ENCODE assay signal across 20 cellular contexts in genomic region chr3:115553796-115554495, GRCh38.
DNase-seq lines count a peak whose midpoint lies in the region; FAIRE-seq and TF ChIP-seq lines count a peak whose summit lies in the region.
"Had no signal": no experiment of that assay in that cellular context is flagged by ENCODE, and none has a peak within 500 bp of the region (broad histone marks: within the 10 kb centered on the region; RNA-seq: fewer than 3 reads in every experiment).

No MANE protein-coding gene starts in this region.

- no peaks in the 10 kb centered on the region for H3K79me2 ChIP-seq in H1 (ENCODE audit: control insufficient read depth in 1 of 2, insufficient read depth in 2 of 2, low read length in 2 of 2)

- H3K9ac ChIP-seq in H1 (replicated peaks in 1 of 4; ENCODE audit: extremely low read depth in 1 of 4, low read depth in 3 of 4, low read length in 3 of 4) = no peak overlapping the region

- no peak overlapping the region for H4K8ac ChIP-seq in H1 (ENCODE audit: extremely low read depth, insufficient read depth, low read length)

- no peaks in the 10 kb centered on the region for H4K20me1 ChIP-seq in H1 (replicated peaks in 1 of 2; ENCODE audit: control insufficient read depth in 1 of 2, insufficient read depth in 2 of 2, low read length in 2 of 2)

- no peaks in the 10 kb centered on the region for H3K36me3 ChIP-seq in H1 (ENCODE audit: control insufficient read depth in 2 of 4, insufficient read depth in 4 of 4, low read length in 3 of 4)
- no peaks in the 10 kb centered on the region for H3K36me3 ChIP-seq in BE2C
- H3K36me3 ChIP-seq: SJCRH30 had no signal

- no peak overlapping the region for H4K91ac ChIP-seq in H1 (replicated peaks; ENCODE audit: insufficient read length, low read length)

- no peak overlapping the region for H3K4me2 ChIP-seq in H1 (ENCODE audit: insufficient read depth in 1 of 2, low read depth in 2 of 2, low read length in 2 of 2)
- H3K4me2 ChIP-seq: PC-9 had no signal

- H3K4ac ChIP-seq in H1 (replicated peaks; ENCODE audit: insufficient read length, low read depth, low read length) = no peak overlapping the region

- H2AFZ ChIP-seq in H1 (ENCODE audit: low read length) = no peak overlapping the region
- H2AFZ ChIP-seq: PC-9 had no signal

- no peak overlapping the region for H2BK120ac ChIP-seq in H1 (replicated peaks; ENCODE audit: low read depth, low read length)

- no peak overlapping the region for H2AK5ac ChIP-seq in H1 (ENCODE audit: low read depth, low read length)

- 0 out of 2 replicates have a peak, but pooled peaks cover 2% of the 10 kb centered on the region for H3K23me2 ChIP-seq in H1 (ENCODE audit: low read depth, low read length)

- H3K27me3 ChIP-seq in H1 (replicated peaks in 1 of 4; ENCODE audit: control insufficient read depth in 3 of 4, extremely low read depth in 1 of 4, insufficient read depth in 3 of 4, low read length in 3 of 4) = no peaks in the 10 kb centered on the region
- no peaks in the 10 kb centered on the region for H3K27me3 ChIP-seq in BE2C
- H3K27me3 ChIP-seq: SJCRH30 had no signal

- H3K79me1 ChIP-seq in H1 (ENCODE audit: low read depth, low read length) = no peaks in the 10 kb centered on the region

- WGBS in H1 (ENCODE audit: extremely low coverage in 1 of 2, insufficient coverage in 1 of 2, insufficient read length in 1 of 2, insufficient replicate concordance in 2 of 2, low coverage in 1 of 2, low lambda C conversion rate in 2 of 2, missing lambda C conversion rate in 1 of 2), 2 experiments = 92 to 100% methylated on average over 1 to 2 of the region's 2 CpGs

- FAIRE-seq in H1 (lab: Jason Lieb, UNC) = no peak
- FAIRE-seq: GM12878, GM18507, K562 had no signal

- CTCF ChIA-PET in H1 (lab: Charles Lee; ENCODE audit: partially characterized antibody) = no interaction called here

- DNase-seq in M059J (ENCODE audit: low read depth) = peak; percentile 41
- DNase-seq in RPMI7951 (ENCODE audit: low read depth) = peak; percentile 15
- DNase-seq in H1 (ENCODE audit: low read depth in 1 of 2, low spot score in 2 of 2) = no peak
- DNase-seq in BE2C = no peak
- DNase-seq in KG1 (lab: John Stamatoyannopoulos, UW) = no peak
- no peak for DNase-seq in NCI-H1092 (lab: John Stamatoyannopoulos, UW)
- DNase-seq in NCI-H1417 treated with DMSO at 0.1 percent for 48 hours (lab: John Stamatoyannopoulos, UW) = no peak
- DNase-seq: ACHN, GOT3, NCI-H1436, NCI-H2029 treated with DMSO at 0.1 percent for 48 hours, NCI-H2171, PC-9, SJCRH30, SW 1271, T-helper 2 cell had no signal

- no peak for TF ChIP-seq EP300 in H1 (IDR thresholded peaks at IDR 0.05; ENCODE audit: borderline replicate concordance in 1 of 2, low read depth in 2 of 2, low read length in 2 of 2)

- no peak overlapping the region for H2BK12ac ChIP-seq in H1 (ENCODE audit: low read depth, low read length)

- 0 out of 2 replicates have a peak overlapping the region, but pooled peaks have one; percentile 75 for H2BK15ac ChIP-seq in H1 (ENCODE audit: low read length)

- H3K23ac ChIP-seq in H1 (ENCODE audit: insufficient read length) = no peak overlapping the region

- H3K4me1 ChIP-seq in H1 (replicated peaks in 1 of 4; ENCODE audit: control insufficient read depth in 3 of 4, insufficient read depth in 4 of 4, low read length in 3 of 4) (no peaks in the 10 kb centered on the region), BE2C (peaks cover 35% of the 10 kb centered on the region)
- H3K4me1 ChIP-seq: SJCRH30 had no signal

- H3K18ac ChIP-seq in H1 (ENCODE audit: extremely low read depth, low read length) = no peak overlapping the region

- H4K5ac ChIP-seq in H1 (ENCODE audit: insufficient read length, low read depth, low read length) = no peak overlapping the region

- POLR2A ChIA-PET in H1 (lab: Charles Lee; ENCODE audit: partially characterized antibody) = no interaction called here

- H2BK20ac ChIP-seq in H1 (ENCODE audit: low read length) = no peak overlapping the region

- H3K56ac ChIP-seq in H1 (replicated peaks; ENCODE audit: insufficient read length, low read depth, low read length) = no peak overlapping the region

- TF ChIP-seq CTCF in H1 (IDR thresholded peaks at IDR 0.05; ENCODE audit: control extremely low read depth in 1 of 3, insufficient read depth in 1 of 3, low read depth in 1 of 3, low read length in 3 of 3) (no peak), BE2C (IDR thresholded peaks at IDR 0.05; ENCODE audit: low read depth, low read length) (no peak)

- no peak for TF ChIP-seq POLR2A in H1 (IDR thresholded peaks at IDR 0.05; ENCODE audit: control extremely low read depth in 1 of 2, low read depth in 2 of 2, low read length in 2 of 2)

- H3K14ac ChIP-seq in H1 (ENCODE audit: insufficient read length) = no peak overlapping the region

- H3K4me3 ChIP-seq in H1 (ENCODE audit: extremely low read depth in 1 of 4, insufficient read depth in 2 of 4, low read depth in 3 of 4, low read length in 4 of 4) (no peak overlapping the region), BE2C (ENCODE audit: low read depth, low read length) (no peak overlapping the region)
- H3K4me3 ChIP-seq: GM12878, K562, PC-9, SJCRH30 had no signal

- H2BK5ac ChIP-seq in H1 (ENCODE audit: low read depth, low read length) = no peak overlapping the region

- H3K27ac ChIP-seq in H1 (ENCODE audit: low read depth, low read length) = no peak overlapping the region
- H3K27ac ChIP-seq: C4-2B, PC-9, SJCRH30 had no signal

- no peaks in the 10 kb centered on the region for H3K9me3 ChIP-seq in H1 (ENCODE audit: insufficient read depth in 2 of 2, low read depth in 1 of 2, low read length in 1 of 2)
- no peaks in the 10 kb centered on the region for H3K9me3 ChIP-seq in BE2C
- H3K9me3 ChIP-seq: SJCRH30 had no signal

- TF ChIP-seq RAD21 in H1 (IDR thresholded peaks at IDR 0.05 in 1 of 2, conservative IDR thresholded peaks at IDR 0.05 in 1 of 2; ENCODE audit: low read depth in 2 of 2, low read length in 2 of 2) = no peak

TF ChIP-seq in H1, 55 proteins besides CTCF, POLR2A, EP300 and RAD21:
- TF ChIP-seq BACH1 (IDR thresholded peaks at IDR 0.05; ENCODE audit: low read length) (no peak), E2F6 (IDR thresholded peaks at IDR 0.05) (peak; percentile 39; the same call in 1 of the 2 replicates)

Comparison
In these comparisons a context has a peak if more than half of its experiments do, and no peak if none do; other contexts are left out.
1. DNase-seq: peak in M059J (single experiment) and RPMI7951 (single experiment); none in H1 (0 of 2), BE2C (single experiment), KG1 (single experiment), NCI-H1092 (single experiment) and NCI-H1417 treated with DMSO at 0.1 percent for 48 hours (single experiment).